ENCODE assay signal across 16 cellular contexts in genomic region chr9:129273136-129273895, GRCh38.
"Had no signal": no experiment of that assay in that cellular context is flagged by ENCODE, and none has a peak within 500 bp of the region (broad histone marks: within the 10 kb centered on the region; RNA-seq: fewer than 3 reads in every experiment).

No MANE protein-coding gene starts in this region.

- H3K27ac ChIP-seq: breast epithelium, dorsolateral prefrontal cortex, foreskin keratinocyte, left ventricle myocardium inferior, parathyroid adenoma, SK-N-MC, suprapubic skin, VCaP had no signal

- H3K27me3 Mint-ChIP-seq: activated naive CD8-positive, alpha-beta T cell; activated T-cell treated with anti-CD3 and anti-CD28 coated beads, Interleukin-2, amount 50 U/mL, for 24 hours had no signal

- DNase-seq: activated CD4-positive, alpha-beta T cell treated with anti-CD3 and anti-CD28 coated beads for 4 hours; activated gamma-delta T cell; activated T-cell treated with anti-CD3 and anti-CD28 coated beads, Interleukin-2, amount 50 U/mL, for 24 hours; anterior cingulate cortex; foreskin keratinocyte; left ventricle myocardium inferior; retina; stimulated activated naive CD4-positive, alpha-beta T cell; T-cell had no signal

- H3K4me1 ChIP-seq: breast epithelium, left ventricle myocardium inferior, parathyroid adenoma had no signal

- H3K79me2 ChIP-seq: parathyroid adenoma had no signal

- H3K4me3 Mint-ChIP-seq: activated naive CD8-positive, alpha-beta T cell; activated T-cell treated with anti-CD3 and anti-CD28 coated beads, Interleukin-2, amount 50 U/mL, for 24 hours; T-cell had no signal

- ATAC-seq: foreskin keratinocyte, T-cell had no signal

- H3K9me3 Mint-ChIP-seq: activated T-cell treated with anti-CD3 and anti-CD28 coated beads, Interleukin-2, amount 50 U/mL, for 24 hours; T-cell had no signal

- H3K36me3 ChIP-seq: breast epithelium, left ventricle myocardium inferior, suprapubic skin had no signal

- H3K27ac Mint-ChIP-seq: activated naive CD8-positive, alpha-beta T cell; activated T-cell treated with anti-CD3 and anti-CD28 coated beads, Interleukin-2, amount 50 U/mL, for 24 hours; T-cell had no signal

- H3K4me3 ChIP-seq: breast epithelium, dorsolateral prefrontal cortex, left ventricle myocardium inferior, SK-N-MC, suprapubic skin had no signal

- H3K27me3 ChIP-seq: breast epithelium, dorsolateral prefrontal cortex, foreskin keratinocyte, suprapubic skin had no signal

- H3K9ac ChIP-seq: parathyroid adenoma had no signal

- H3K36me3 Mint-ChIP-seq: activated naive CD8-positive, alpha-beta T cell; T-cell had no signal
